In the genomic region with DNA sequence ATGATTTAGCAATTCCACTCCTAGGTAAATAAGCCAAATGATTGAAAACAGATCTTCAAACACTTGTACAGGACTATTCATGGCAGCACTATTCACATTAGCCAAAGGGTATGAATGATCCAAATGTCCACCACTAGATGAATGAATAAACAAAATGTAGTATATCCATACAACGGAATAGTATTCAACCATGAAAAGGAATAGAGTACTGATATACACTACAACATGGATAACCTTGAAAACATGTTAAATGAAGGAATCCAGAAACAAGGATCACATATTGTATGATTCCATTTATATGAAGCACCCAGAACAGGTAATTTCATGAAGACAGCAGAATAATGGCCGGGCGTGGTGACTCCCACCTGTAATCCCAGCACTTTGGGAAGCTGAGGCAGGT, we compare ENCODE assay signal across 34 cellular contexts.
"Had no signal": no experiment of that assay in that cellular context is flagged by ENCODE, and none has a peak within 500 bp of the region (broad histone marks: within the 10 kb centered on the region; RNA-seq: fewer than 3 reads in every experiment).

No MANE protein-coding gene starts in this region.

- H3K27ac ChIP-seq: KMS-11 had no signal

- H3K4me3 ChIP-seq: MG63 had no signal

- DNase-seq: Karpas-422, Kasumi-1, MG63, MM.1S, MV-4-11, NCI-H1048, NCI-H1092, NCI-H1092 treated with DMSO at 0.1 percent for 48 hours, NCI-H1105, NCI-H1105 treated with DMSO at 0.1 percent for 48 hours, NCI-H1417, NCI-H1417 treated with DMSO at 0.1 percent for 48 hours, NCI-H1436, NCI-H1436 treated with DMSO at 0.1 percent for 48 hours, NCI-H146, NCI-H1694, NCI-H1694 treated with DMSO at 0.1 percent for 48 hours, NCI-H187, NCI-H187 treated with DMSO at 0.1 percent for 48 hours, NCI-H1930, NCI-H2029, NCI-H2029 treated with DMSO at 0.1 percent for 48 hours, NCI-H2081, NCI-H2081 treated with DMSO at 0.1 percent for 48 hours, NCI-H2107, NCI-H2171, NCI-H2171 treated with DMSO at 0.1 percent for 48 hours, NCI-H2227 treated with DMSO at 0.1 percent for 48 hours, NCI-H226, NCI-H345, NCI-H446, NCI-H446 treated with DMSO at 0.1 percent for 48 hours, NCI-H510A had no signal

- H3K36me3 ChIP-seq: MG63 had no signal

- H3K9me3 ChIP-seq: MG63 had no signal
